Comparison of ENCODE assay signal across 29 cellular contexts in genomic region chr12:125755512-125755911, GRCh38.
A peak's percentile ranks its signal among the peaks of the same experiment; 100 is the strongest.
DNase-seq lines count a peak whose midpoint lies in the region; ATAC-seq, FAIRE-seq and TF ChIP-seq lines count a peak whose summit lies in the region.
"Had no signal": no experiment of that assay in that cellular context is flagged by ENCODE, and none has a peak within 500 bp of the region (broad histone marks: within the 10 kb centered on the region; RNA-seq: fewer than 3 reads in every experiment).

No MANE protein-coding gene starts in this region.

- H3K27ac ChIP-seq in right atrium auricular region (no peak overlapping the region), H1 (ENCODE audit: low read depth, low read length) (no peak overlapping the region), small intestine (ENCODE audit: low read depth in 1 of 2, low read length in 1 of 2) (no peak overlapping the region)
- H3K27ac ChIP-seq: BLaER1, SJCRH30 had no signal

- no peaks in the 10 kb centered on the region for H3K79me2 ChIP-seq in H1 (ENCODE audit: control insufficient read depth in 1 of 2, insufficient read depth in 2 of 2, low read length in 2 of 2)

- H3K23me2 ChIP-seq in H1 (ENCODE audit: low read depth, low read length): no peaks in the 10 kb centered on the region

- no peak overlapping the region for H2BK15ac ChIP-seq in H1 (ENCODE audit: low read length)

- H2AFZ ChIP-seq in H1 (ENCODE audit: low read length): no peak overlapping the region

- H4K20me1 ChIP-seq in H1 (replicated peaks in 1 of 2; ENCODE audit: control insufficient read depth in 1 of 2, insufficient read depth in 2 of 2, low read length in 2 of 2): no peaks in the 10 kb centered on the region
- H4K20me1 ChIP-seq: BLaER1 had no signal

- no peak overlapping the region for H3K56ac ChIP-seq in H1 (replicated peaks; ENCODE audit: insufficient read length, low read depth, low read length)

- no peak overlapping the region for H4K91ac ChIP-seq in H1 (replicated peaks; ENCODE audit: insufficient read length, low read length)

- no peaks in the 10 kb centered on the region for H3K9me3 ChIP-seq in right atrium auricular region
- no peaks in the 10 kb centered on the region for H3K9me3 ChIP-seq in H1 (ENCODE audit: insufficient read depth in 2 of 2, low read depth in 1 of 2, low read length in 1 of 2)
- H3K9me3 ChIP-seq in small intestine (ENCODE audit: control insufficient read depth, low read depth): no peaks in the 10 kb centered on the region
- H3K9me3 ChIP-seq: BLaER1, SJCRH30 had no signal

- DNase-seq in Right ventricle myocardium superior (no peak), right atrium auricular region (ENCODE audit: low spot score) (no peak), NAMALWA (ENCODE audit: low spot score) (peak; percentile 26), H1 (ENCODE audit: low read depth in 1 of 2, low spot score in 2 of 2) (no peak), small intestine (no peak), MV-4-11 (lab: John Stamatoyannopoulos, UW) (no peak)
- DNase-seq: CD4-positive, alpha-beta T cell; EL; GDM1; Kasumi-1; NCI-H1417; NCI-H1694; NCI-H2081; NCI-H2171 treated with DMSO at 0.1 percent for 48 hours; NCI-H345; NCI-H510A treated with DMSO at 0.1 percent for 48 hours; NCI-H748 treated with DMSO at 0.1 percent for 48 hours; NK-92 treated with Interleukin-12 subunit alpha and Interleukin-12 subunit beta, amount 100 ng/mL, for 24 hours; PC-3; SJCRH30; T-cell had no signal

- no peak overlapping the region for H3K4me2 ChIP-seq in H1 (ENCODE audit: insufficient read depth in 1 of 2, low read depth in 2 of 2, low read length in 2 of 2)
- H3K4me2 ChIP-seq: BLaER1 had no signal

- no peak overlapping the region for H3K18ac ChIP-seq in H1 (ENCODE audit: extremely low read depth, low read length)

- no peak overlapping the region for H2AK5ac ChIP-seq in H1 (ENCODE audit: low read depth, low read length)

- H3K36me3 ChIP-seq in right atrium auricular region (no peaks in the 10 kb centered on the region), H1 (ENCODE audit: control insufficient read depth in 2 of 4, insufficient read depth in 4 of 4, low read length in 3 of 4) (no peaks in the 10 kb centered on the region), small intestine (ENCODE audit: control insufficient read depth in 2 of 2, insufficient read depth in 2 of 2, low read length in 2 of 2) (no peaks in the 10 kb centered on the region)
- H3K36me3 ChIP-seq: BLaER1, SJCRH30 had no signal

- TF ChIP-seq CTCF in right atrium auricular region (IDR thresholded peaks at IDR 0.05) (peak in 1 of 2 donors; percentile 38), H1 (IDR thresholded peaks at IDR 0.05; ENCODE audit: control extremely low read depth in 1 of 3, insufficient read depth in 1 of 3, low read depth in 1 of 3, low read length in 3 of 3) (peak in 2 of 3 experiments; percentile 44 to 63; a peak in 3 of 4 replicates)

- POLR2A ChIA-PET in H1 (lab: Charles Lee; ENCODE audit: partially characterized antibody): no interaction called here

- peak; percentile 71 to 72 for TF ChIP-seq RAD21 in H1 (IDR thresholded peaks at IDR 0.05 in 1 of 2, conservative IDR thresholded peaks at IDR 0.05 in 1 of 2; ENCODE audit: low read depth in 2 of 2, low read length in 2 of 2)

- no peak overlapping the region for H3K14ac ChIP-seq in H1 (ENCODE audit: insufficient read length)

- no peaks in the 10 kb centered on the region for H3K79me1 ChIP-seq in H1 (ENCODE audit: low read depth, low read length)

- no peak overlapping the region for H3K9ac ChIP-seq in H1 (replicated peaks in 1 of 4; ENCODE audit: extremely low read depth in 1 of 4, low read depth in 3 of 4, low read length in 3 of 4)
- H3K9ac ChIP-seq: BLaER1 had no signal

- H3K4me1 ChIP-seq in right atrium auricular region (no peaks in the 10 kb centered on the region), H1 (replicated peaks in 1 of 4; ENCODE audit: control insufficient read depth in 3 of 4, insufficient read depth in 4 of 4, low read length in 3 of 4) (no peaks in the 10 kb centered on the region), small intestine (ENCODE audit: control insufficient read depth in 2 of 2, insufficient read depth in 1 of 2, low read depth in 1 of 2, low read length in 1 of 2) (no peaks in the 10 kb centered on the region)
- H3K4me1 ChIP-seq: BLaER1, SJCRH30 had no signal

- H3K27me3 ChIP-seq in right atrium auricular region: no peaks in the 10 kb centered on the region
- no peaks in the 10 kb centered on the region for H3K27me3 ChIP-seq in H1 (replicated peaks in 1 of 4; ENCODE audit: control insufficient read depth in 3 of 4, extremely low read depth in 1 of 4, insufficient read depth in 3 of 4, low read length in 3 of 4)
- no peaks in the 10 kb centered on the region for H3K27me3 ChIP-seq in small intestine (ENCODE audit: control insufficient read depth in 2 of 2, insufficient read depth in 2 of 2, low read length in 2 of 2)
- H3K27me3 ChIP-seq: BLaER1, SJCRH30 had no signal

- no peak overlapping the region for H2BK12ac ChIP-seq in H1 (ENCODE audit: low read depth, low read length)

- H2BK5ac ChIP-seq in H1 (ENCODE audit: low read depth, low read length): no peak overlapping the region

- no peak overlapping the region for H2BK120ac ChIP-seq in H1 (replicated peaks; ENCODE audit: low read depth, low read length)

- peak; percentile 62 for ATAC-seq in Right ventricle myocardium superior (ENCODE audit: poor library complexity)
- no peak for ATAC-seq in GM19455 (IDR thresholded peaks at IDR 0.05; ENCODE audit: unreplicated experiment)
- ATAC-seq: K562, PC-3, T-cell had no signal

- H3K4me3 ChIP-seq in right atrium auricular region (no peak overlapping the region), H1 (ENCODE audit: extremely low read depth in 1 of 4, insufficient read depth in 2 of 4, low read depth in 3 of 4, low read length in 4 of 4) (no peak overlapping the region), small intestine (ENCODE audit: low read depth in 1 of 2, low read length in 2 of 2) (no peak overlapping the region)
- H3K4me3 ChIP-seq: BLaER1, K562, SJCRH30 had no signal

- H3K4ac ChIP-seq in H1 (replicated peaks; ENCODE audit: insufficient read length, low read depth, low read length): no peak overlapping the region

- no peak for TF ChIP-seq EP300 in H1 (IDR thresholded peaks at IDR 0.05; ENCODE audit: borderline replicate concordance in 1 of 2, low read depth in 2 of 2, low read length in 2 of 2)

- no peak for TF ChIP-seq POLR2A in H1 (IDR thresholded peaks at IDR 0.05; ENCODE audit: control extremely low read depth in 1 of 2, low read depth in 2 of 2, low read length in 2 of 2)

- no peak overlapping the region for H4K5ac ChIP-seq in H1 (ENCODE audit: insufficient read length, low read depth, low read length)

- CTCF ChIA-PET in H1 (lab: Charles Lee; ENCODE audit: partially characterized antibody): interaction anchor here (0.6 to 2.0 kb wide), 24 partner anchors 9 to 204 kb away, joined by 3 to 18 read pairs (median 3); no protein-coding TSS in a partner anchor

- FAIRE-seq in H1 (lab: Jason Lieb, UNC) (peak; percentile 72), small intestine (lab: Jason Lieb, UNC) (no peak)
- FAIRE-seq: A204.1, D721Med, GM12891, H54, HTR-8/SVneo, K562 had no signal

- WGBS in H1 (ENCODE audit: extremely low coverage in 1 of 2, insufficient coverage in 1 of 2, insufficient read length in 1 of 2, insufficient replicate concordance in 2 of 2, low coverage in 1 of 2, low lambda C conversion rate in 2 of 2, missing lambda C conversion rate in 1 of 2), 2 experiments: 72% methylated on average over 2 of the region's 2 CpGs; no CpG with 5 or more reads in 1 of the 2 experiments
- 45 to 83% (median 48%) methylated on average over 1 to 2 of the region's 2 CpGs for WGBS in small intestine, 3 donors

- no peak overlapping the region for H3K23ac ChIP-seq in H1 (ENCODE audit: insufficient read length)

- no peak overlapping the region for H2BK20ac ChIP-seq in H1 (ENCODE audit: low read length)

- intact Hi-C loops in Right ventricle myocardium superior (cut with DNase I): no loop called here

- no peak overlapping the region for H4K8ac ChIP-seq in H1 (ENCODE audit: extremely low read depth, insufficient read depth, low read length)

TF ChIP-seq in H1, 55 proteins besides CTCF, POLR2A, EP300 and RAD21:
- TF ChIP-seq PHF8 (conservative IDR thresholded peaks at IDR 0.05; ENCODE audit: low read depth, low read length) (no peak), CTBP2 (IDR thresholded peaks at IDR 0.05; ENCODE audit: borderline replicate concordance, insufficient read depth, insufficient read length, low read length) (no peak), USF2 (IDR thresholded peaks at IDR 0.05; ENCODE audit: low read length) (no peak), CREB1 (IDR thresholded peaks at IDR 0.05) (no peak), NRF1 (IDR thresholded peaks at IDR 0.05; ENCODE audit: low read depth, low read length) (no peak), GABPA (IDR thresholded peaks at IDR 0.05; ENCODE audit: borderline replicate concordance, insufficient read depth, low read length) (no peak), RNF2 (IDR thresholded peaks at IDR 0.05; ENCODE audit: borderline replicate concordance, low read depth, low read length, missing control alignments, poor library complexity, severe bottlenecking) (no peak), CEBPB (IDR thresholded peaks at IDR 0.05; ENCODE audit: low read depth, low read length) (no peak), NANOG (IDR thresholded peaks at IDR 0.05; ENCODE audit: insufficient read depth, low read depth, low read length, poor library complexity, severe bottlenecking) (no peak), CBX8 (IDR thresholded peaks at IDR 0.05; ENCODE audit: borderline replicate concordance, low read depth, low read length) (no peak), CBX5 (IDR thresholded peaks at IDR 0.05; ENCODE audit: low read depth, low read length) (no peak), TBP (IDR thresholded peaks at IDR 0.05; ENCODE audit: low read depth, low read length) (no peak), EZH2 (IDR thresholded peaks at IDR 0.05; ENCODE audit: low read depth, low read length, severe bottlenecking) (no peak), BCL11A (IDR thresholded peaks at IDR 0.05; ENCODE audit: low read depth in 2 of 2, low read length in 2 of 2) (no peak), JUN (IDR thresholded peaks at IDR 0.05; ENCODE audit: low read depth, low read length) (no peak), KDM1A (IDR thresholded peaks at IDR 0.05; ENCODE audit: borderline replicate concordance, low read length) (no peak)
TF ChIP-seq in H1: peak in this region for 0.
